11 cellular contexts compared by ENCODE assay signal in genomic region chr7:101858437-101859385, GRCh38. TPM values are rescaled to one million over a fixed set of nuclear protein-coding genes. Genes with fewer than 3 reads are reported as not detected.
DNase-seq lines count a peak whose midpoint lies in the region; ATAC-seq and TF ChIP-seq lines count a peak whose summit lies in the region.
"Had no signal": no experiment of that assay in that cellular context is flagged by ENCODE, and none has a peak within 500 bp of the region (broad histone marks: within the 10 kb centered on the region; RNA-seq: fewer than 3 reads in every experiment).

No MANE protein-coding gene starts in this region.

- CTCF ChIA-PET in CD8-positive, alpha-beta T cell (lab: Charles Lee), result interaction anchor here (1.0 kb wide), 1 partner anchor 115 kb away, joined by 3 read pairs; no protein-coding TSS in a partner anchor
- CTCF ChIA-PET in Panc1 (lab: Charles Lee), result no interaction called here

- peaks cover 5% of the 10 kb centered on the region for H3K36me3 Mint-ChIP-seq in CD8-positive, alpha-beta T cell
- H3K36me3 Mint-ChIP-seq in immature natural killer cell, result peaks cover 0 to 3% (median 0%) of the 10 kb centered on the region in 3 donors

- no peak for TF ChIP-seq POLR2A in gastrocnemius medialis (IDR thresholded peaks at IDR 0.05)

- POLR2A ChIA-PET in CD8-positive, alpha-beta T cell (lab: Charles Lee), result interaction anchor here (1.1 kb wide), 1 partner anchor 34 kb away, joined by 3 read pairs; no protein-coding TSS in a partner anchor
- POLR2A ChIA-PET in Panc1 (lab: Charles Lee), result interaction anchor here (0.6 kb wide), 1 partner anchor 472 kb away, joined by 8 read pairs; no protein-coding TSS in a partner anchor

- intact Hi-C loops in CD8-positive, alpha-beta T cell (cut with DNase I, micrococcal nuclease), result loop anchor here in 1 of 2 experiments (1.0 kb wide), 1 partner anchor 10 kb away; no protein-coding TSS in a partner anchor
- intact Hi-C loops in Panc1 (cut with micrococcal nuclease; ENCODE audit: unreplicated experiment) (no loop called here), gastrocnemius medialis (cut with DNase I; ENCODE audit: low total_unique reads) (loop anchor here (5.0 to 10.0 kb wide), 3 partner anchors 99 to 289 kb away; no protein-coding TSS in a partner anchor)

- H3K4me3 Mint-ChIP-seq in CD8-positive, alpha-beta T cell, result peak overlapping the region; percentile 29
- H3K4me3 Mint-ChIP-seq in immature natural killer cell, result peak overlapping the region in 3 of 5 donors; percentile 44 to 98 (median 61)

- no peak overlapping the region for H3K4me3 ChIP-seq in CD8-positive, alpha-beta T cell (ENCODE audit: low read depth, low read length)
- no peak overlapping the region for H3K4me3 ChIP-seq in Panc1 (ENCODE audit: low read depth in 2 of 2, low read length in 2 of 2)
- H3K4me3 ChIP-seq in gastrocnemius medialis, result no peak overlapping the region

- peaks cover 20% of the 10 kb centered on the region for H3K4me1 ChIP-seq in CD8-positive, alpha-beta T cell (ENCODE audit: insufficient read depth, low read length)
- H3K4me1 ChIP-seq in Panc1 (ENCODE audit: control insufficient read depth, insufficient read depth, low read length), result peaks cover 20% of the 10 kb centered on the region
- H3K4me1 ChIP-seq in gastrocnemius medialis, result peaks cover 73 to 84% of the 10 kb centered on the region in 2 donors

- H3K27me3 Mint-ChIP-seq in CD8-positive, alpha-beta T cell (ENCODE audit: low read depth), result no peaks in the 10 kb centered on the region
- H3K27me3 Mint-ChIP-seq in immature natural killer cell (ENCODE audit: low read depth in 3 of 3), result peaks cover 3 to 8% (median 5%) of the 10 kb centered on the region in 3 donors

- H3K9me3 Mint-ChIP-seq in CD8-positive, alpha-beta T cell, result no peaks in the 10 kb centered on the region
- H3K9me3 Mint-ChIP-seq in immature natural killer cell, result no peaks in the 10 kb centered on the region

- H3K4me1 Mint-ChIP-seq in CD8-positive, alpha-beta T cell (ENCODE audit: low read depth), result peaks cover 48% of the 10 kb centered on the region
- H3K4me1 Mint-ChIP-seq in immature natural killer cell, result peaks cover 38 to 45% of the 10 kb centered on the region in 2 donors

- in situ Hi-C loops in Panc1 (cut with HindIII; ENCODE audit: low pct_unique_long_range_greater_than_20kb, low sequenced_read_pairs), result no loop called here
- in situ Hi-C loops in gastrocnemius medialis (cut with MboI; ENCODE audit: low sequenced_read_pairs in 4 of 4), result no loop called here

- DNase-seq in CD8-positive, alpha-beta T cell, result no peak
- no peak for DNase-seq in Panc1 (ENCODE audit: low read depth, low spot score)
- no peak for DNase-seq in immature natural killer cell
- no peak for DNase-seq in gastrocnemius medialis
- no peak for DNase-seq in iPS-NIHi7 (ENCODE audit: extremely low spot score)
- DNase-seq in NCI-H524 (lab: John Stamatoyannopoulos, UW), result no peak
- DNase-seq: NCI-H446 treated with DMSO at 0.1 percent for 48 hours, SW 1271 had no signal

- H3K36me3 ChIP-seq in CD8-positive, alpha-beta T cell (ENCODE audit: insufficient read depth, low read length), result no peaks in the 10 kb centered on the region
- H3K36me3 ChIP-seq in Panc1 (ENCODE audit: control insufficient read depth, insufficient read depth, low read length), result no peaks in the 10 kb centered on the region
- H3K36me3 ChIP-seq in gastrocnemius medialis, result no peaks in the 10 kb centered on the region

- TSS peak; percentile 34 for BruUV-seq in Panc1 (replicated peaks; lab: Mats Ljungman, UMichigan)

- no peak for ATAC-seq in CD8-positive, alpha-beta T cell
- ATAC-seq in Panc1, result no peak
- ATAC-seq in gastrocnemius medialis, result no peak
- ATAC-seq in HG03025 (IDR thresholded peaks at IDR 0.05; ENCODE audit: low FRiP score, unreplicated experiment), result no peak
- no peak for ATAC-seq in HG02623 (IDR thresholded peaks at IDR 0.05; ENCODE audit: unreplicated experiment)

- H3K27ac Mint-ChIP-seq in CD8-positive, alpha-beta T cell, result no peak overlapping the region
- peak overlapping the region; percentile 82 to 99 (median 95) for H3K27ac Mint-ChIP-seq in immature natural killer cell

- no peaks in the 10 kb centered on the region for H3K27me3 ChIP-seq in CD8-positive, alpha-beta T cell (ENCODE audit: insufficient read depth, low read length)
- H3K27me3 ChIP-seq in Panc1 (ENCODE audit: control insufficient read depth, insufficient read depth, low read length) (no peaks in the 10 kb centered on the region), gastrocnemius medialis (no peaks in the 10 kb centered on the region)

- H3K27ac ChIP-seq in CD8-positive, alpha-beta T cell (ENCODE audit: low read depth, low read length), result no peak overlapping the region
- peak overlapping the region; percentile 40; the same call in 1 of the 2 replicates for H3K27ac ChIP-seq in Panc1 (ENCODE audit: low read length)
- H3K27ac ChIP-seq in gastrocnemius medialis, result peak overlapping the region; percentile 84 to 93 (median 91)
- H3K27ac ChIP-seq: KMS-11 had no signal

- TF ChIP-seq CTCF in CD8-positive, alpha-beta T cell (IDR thresholded peaks at IDR 0.05), result no peak
- TF ChIP-seq CTCF in Panc1 (IDR thresholded peaks at IDR 0.05) (no peak), gastrocnemius medialis (IDR thresholded peaks at IDR 0.05 in 4 of 5, conservative IDR thresholded peaks at IDR 0.05 in 1 of 5) (no peak)

- H3K9me3 ChIP-seq in CD8-positive, alpha-beta T cell (ENCODE audit: low read length), result no peaks in the 10 kb centered on the region
- H3K9me3 ChIP-seq in Panc1 (ENCODE audit: control insufficient read depth, insufficient read depth, low read depth, low read length) (no peaks in the 10 kb centered on the region), gastrocnemius medialis (no peaks in the 10 kb centered on the region)

RNA-seq across cellular contexts. Expression of gene CUX1, which starts 41.3 kb away (rescaled TPM):
- total RNA-seq in CD8-positive, alpha-beta T cell, result 10 to 100 TPM; 40.3 to 41.0 TPM
- total RNA-seq in Panc1 (2021; ENCODE audit: unreplicated experiment), result 50.9 TPM
- 40.0 TPM for polyA plus RNA-seq in Panc1 (2012; ENCODE audit: insufficient read length)
- polyA plus RNA-seq in immature natural killer cell, result 10 to 100 TPM in 2 of 3 donors, 1 to 10 TPM in 1; 3.1 to 25.9 (median 12.5) TPM
- 10 to 100 TPM; 44.1 to 57.9 (median 54.9) TPM for total RNA-seq in gastrocnemius medialis
